In genomic region chr11:119000906-119001305, GRCh38 we compare ENCODE assay signal across 29 cellular contexts. TPM values are rescaled to one million over a fixed set of nuclear protein-coding genes. Genes with fewer than 3 reads are reported as not detected.
DNase-seq lines count a peak whose midpoint lies in the region; FAIRE-seq and TF ChIP-seq lines count a peak whose summit lies in the region.
"Had no signal": no experiment of that assay in that cellular context is flagged by ENCODE, and none has a peak within 500 bp of the region (broad histone marks: within the 10 kb centered on the region; RNA-seq: fewer than 3 reads in every experiment).

No MANE protein-coding gene starts in this region.

- H3K9me3 ChIP-seq in Caco-2, result no peaks in the 10 kb centered on the region
- H3K9me3 ChIP-seq in OCI-LY7 (ENCODE audit: low read length), result no peaks in the 10 kb centered on the region
- no peaks in the 10 kb centered on the region for H3K9me3 ChIP-seq in vagina
- H3K9me3 ChIP-seq: HAP-1, MG63, thyroid gland had no signal

- no peak overlapping the region for H3K4me2 ChIP-seq in OCI-LY7 (ENCODE audit: low read length)

- no peak for TF ChIP-seq POLR2A in vagina (IDR thresholded peaks at IDR 0.05)

- peaks cover 31% of the 10 kb centered on the region; the same call in 1 of the 2 replicates for H3K79me2 ChIP-seq in OCI-LY7 (ENCODE audit: insufficient read depth, low read depth, low read length)
- H3K79me2 ChIP-seq: parathyroid adenoma had no signal

- H3K9me3 Mint-ChIP-seq in Caco-2 (ENCODE audit: unreplicated experiment), result no peaks in the 10 kb centered on the region
- H3K9me3 Mint-ChIP-seq: CD4-positive, CD25-positive, alpha-beta regulatory T cell; natural killer cell; stimulated activated naive B cell treated with anti-CD40 and anti-IgM and Interleukin-4, amounts not matched to agents 10 μg/mL and 1 μg/mL and 100 μg/mL, for 72 hours; T-cell had no signal

- peaks cover 12% of the 10 kb centered on the region for H3K4me1 ChIP-seq in Caco-2
- H3K4me1 ChIP-seq in OCI-LY7 (ENCODE audit: insufficient read depth, low read length, poor library complexity, severe bottlenecking), result peaks cover 17% of the 10 kb centered on the region
- peaks cover 34% of the 10 kb centered on the region for H3K4me1 ChIP-seq in vagina
- H3K4me1 ChIP-seq: parathyroid adenoma had no signal

- no peaks in the 10 kb centered on the region for H3K27me3 Mint-ChIP-seq in Caco-2 (ENCODE audit: insufficient read depth, unreplicated experiment)
- H3K27me3 Mint-ChIP-seq: stimulated activated naive B cell treated with anti-CD40 and anti-IgM and Interleukin-4, amounts not matched to agents 10 μg/mL and 1 μg/mL and 100 μg/mL, for 72 hours; T-cell had no signal

- H3K4me3 ChIP-seq in Caco-2 (ENCODE audit: low read depth, low read length) (no peak overlapping the region), OCI-LY7 (ENCODE audit: low read depth, low read length, poor library complexity, severe bottlenecking) (no peak overlapping the region), epithelial cell of esophagus (ENCODE audit: low read length) (no peak overlapping the region), vagina (no peak overlapping the region)
- H3K4me3 ChIP-seq: HAP-1, MG63, thyroid gland had no signal

- H3K27ac ChIP-seq in OCI-LY7 (ENCODE audit: low read depth, low read length, poor library complexity, severe bottlenecking), result no peak overlapping the region
- H3K27ac ChIP-seq in vagina, result no peak overlapping the region
- H3K27ac ChIP-seq: parathyroid adenoma, thyroid gland had no signal

- no peak for FAIRE-seq in HTR-8/SVneo (lab: Jason Lieb, UNC)
- FAIRE-seq: GM12891, TTC549 had no signal

- CTCF ChIA-PET in Caco-2 (lab: Charles Lee) (interaction anchor here (0.9 kb wide), 1 partner anchor 70 kb away, joined by 3 read pairs; no protein-coding TSS in a partner anchor), OCI-LY7 (lab: Charles Lee; ENCODE audit: unreplicated experiment) (no interaction called here)

- peak overlapping the region; percentile 25 for H3K4me3 Mint-ChIP-seq in Caco-2 (ENCODE audit: unreplicated experiment)
- H3K4me3 Mint-ChIP-seq: stimulated activated naive B cell treated with anti-CD40 and anti-IgM and Interleukin-4, amounts not matched to agents 10 μg/mL and 1 μg/mL and 100 μg/mL, for 72 hours had no signal

- BruUV-seq in Caco-2 (replicated peaks; lab: Mats Ljungman, UMichigan), result no TSS peak
- BruUV-seq in OCI-LY7 (replicated peaks; lab: Mats Ljungman, UMichigan), result TSS peak; percentile 52

- H3K36me3 ChIP-seq in Caco-2 (ENCODE audit: control insufficient read depth, insufficient read depth, low read length), result peaks cover 15% of the 10 kb centered on the region
- H3K36me3 ChIP-seq in OCI-LY7 (ENCODE audit: insufficient read depth, low read length), result peaks cover 67% of the 10 kb centered on the region
- H3K36me3 ChIP-seq in vagina, result peaks cover 0 to 31% of the 10 kb centered on the region in 2 donors

- peaks cover 24% of the 10 kb centered on the region for H3K4me1 Mint-ChIP-seq in Caco-2 (ENCODE audit: low read depth, unreplicated experiment)

- DNase-seq in A172 (ENCODE audit: low spot score) (peak; percentile 36), Caco-2 (no peak), OCI-LY7 (ENCODE audit: low spot score) (no peak), epithelial cell of esophagus (ENCODE audit: low read depth) (peak; percentile 57), vagina (ENCODE audit: extremely low spot score in 2 of 2) (no peak), HTR-8/SVneo (ENCODE audit: insufficient read length, low spot score) (no peak)
- DNase-seq in activated CD4-positive, alpha-beta T cell treated with anti-CD3 and anti-CD28 coated beads, Interleukin-2, amount 50 U/mL, for 1 hour, result no peak
- no peak for DNase-seq in stimulated activated CD4-positive, alpha-beta T cell treated with anti-CD3 and anti-CD28 coated beads, Interleukin-4, amount 100 ng/mL, for 24 hours
- DNase-seq: activated CD4-positive, alpha-beta T cell treated with anti-CD3 and anti-CD28 coated beads for 48 hours; activated gamma-delta T cell treated with Interleukin-2 at 50 U/mL for 16 hours; aorta; CD4-positive, CD25-positive, alpha-beta regulatory T cell; DMS53; mesendoderm; MG63; natural killer cell; NCI-H1436; NCI-H524 treated with DMSO at 0.1 percent for 48 hours; SHP77 treated with DMSO at 0.1 percent for 48 hours; stimulated activated CD4-positive, alpha-beta T cell treated with anti-CD3 and anti-CD28 coated beads, Interleukin-1b, Interleukin-23, amount 100 ng/mL, for 48 hours; stimulated activated naive B cell treated with anti-CD40 and anti-IgM and Interleukin-4, amounts not matched to agents 10 μg/mL and 1 μg/mL and 100 μg/mL, for 72 hours; T-cell; thyroid gland had no signal

- POLR2A ChIA-PET in Caco-2 (lab: Charles Lee), result no interaction called here
- POLR2A ChIA-PET in OCI-LY7 (lab: Charles Lee), result interaction anchor here (0.7 to 1.3 kb wide), 2 partner anchors 18 to 106 kb away, joined by 3 read pairs; partner anchors contain the start of gene C2CD2L

- no peaks in the 10 kb centered on the region for H4K20me1 ChIP-seq in OCI-LY7 (ENCODE audit: insufficient read depth, low read length)

- intact Hi-C loops in Caco-2 (cut with micrococcal nuclease; ENCODE audit: unreplicated experiment) (no loop called here), OCI-LY7 (cut with micrococcal nuclease; ENCODE audit: unreplicated experiment) (no loop called here), vagina (cut with DNase I) (no loop called here)

- H2AFZ ChIP-seq in OCI-LY7 (ENCODE audit: low read length), result no peak overlapping the region
- H2AFZ ChIP-seq: parathyroid adenoma had no signal

- no peak overlapping the region for H3K27ac Mint-ChIP-seq in Caco-2 (ENCODE audit: unreplicated experiment)
- H3K27ac Mint-ChIP-seq: CD4-positive, CD25-positive, alpha-beta regulatory T cell; stimulated activated naive B cell treated with anti-CD40 and anti-IgM and Interleukin-4, amounts not matched to agents 10 μg/mL and 1 μg/mL and 100 μg/mL, for 72 hours; T-cell had no signal

- H3K27me3 ChIP-seq in Caco-2 (replicated peaks; ENCODE audit: control insufficient read depth, insufficient read depth, low read length) (no peaks in the 10 kb centered on the region), vagina (no peaks in the 10 kb centered on the region)
- H3K27me3 ChIP-seq: MG63, thyroid gland had no signal

- H3K9me2 ChIP-seq in OCI-LY7 (ENCODE audit: insufficient read depth, low read length), result no peaks in the 10 kb centered on the region

- H3K36me3 Mint-ChIP-seq in Caco-2 (ENCODE audit: insufficient read depth, unreplicated experiment), result peaks cover 84% of the 10 kb centered on the region
- H3K36me3 Mint-ChIP-seq: natural killer cell had no signal

- TF ChIP-seq CTCF in Caco-2 (IDR thresholded peaks at IDR 0.05; ENCODE audit: insufficient read depth in 1 of 2, low read depth in 1 of 2, low read length in 1 of 2, severe bottlenecking in 1 of 2, unreplicated experiment in 1 of 2), result no peak
- no peak for TF ChIP-seq CTCF in OCI-LY7 (conservative IDR thresholded peaks at IDR 0.05; ENCODE audit: low read length)
- TF ChIP-seq CTCF in epithelial cell of esophagus (IDR thresholded peaks at IDR 0.05; ENCODE audit: insufficient read depth, low read depth, low read length, missing control alignments), result no peak
- no peak for TF ChIP-seq CTCF in vagina (IDR thresholded peaks at IDR 0.05)

RNA-seq across cellular contexts. Expression of gene CENATAC, which starts 3.0 kb away (rescaled TPM):
- total RNA-seq in A172 (2014; rRNA removed; shearing (Covaris generic)), result 24.9 and 45.6 TPM in 2 replicates
- total RNA-seq in Caco-2 (2022) (185 and 194 TPM in 2 replicates), OCI-LY7 (2022) (48.1 and 60.6 TPM in 2 replicates), vagina (49.8 TPM)
- 47.7 and 49.7 TPM in 2 replicates for total RNA-seq in OCI-LY7 (2014; rRNA removed; shearing (Covaris generic))

RNA-seq across cellular contexts. Expression of gene RPS25, which starts 17.2 kb away (rescaled TPM):
- 789 and 797 TPM in 2 replicates for total RNA-seq in A172 (2014; rRNA removed; shearing (Covaris generic))
- total RNA-seq in Caco-2 (2022), result 1,811 and 1,967 TPM in 2 replicates
- total RNA-seq in OCI-LY7 (2014; rRNA removed; shearing (Covaris generic)), result 1,395 and 1,541 TPM in 2 replicates
- total RNA-seq in OCI-LY7 (2022), result 1,648 and 1,680 TPM in 2 replicates
- 1,843 TPM for total RNA-seq in vagina

RNA-seq across cellular contexts. Expression of gene TRAPPC4, which starts 17.7 kb away (rescaled TPM):
- total RNA-seq in A172 (2014; rRNA removed; shearing (Covaris generic)), result 57.9 and 83.5 TPM in 2 replicates
- total RNA-seq in Caco-2 (2022) (118 and 126 TPM in 2 replicates), OCI-LY7 (2022) (58.0 and 58.5 TPM in 2 replicates), vagina (40.0 TPM)
- total RNA-seq in OCI-LY7 (2014; rRNA removed; shearing (Covaris generic)), result 49.3 and 64.3 TPM in 2 replicates

RNA-seq across cellular contexts. Expression of gene FOXR1, which starts 29.3 kb away (rescaled TPM):
- not detected in 2 replicates for total RNA-seq in A172 (2014; rRNA removed; shearing (Covaris generic))
- total RNA-seq in Caco-2 (2022) (not detected in 2 replicates), OCI-LY7 (2022) (not detected in 2 replicates), vagina (not detected)
- total RNA-seq in OCI-LY7 (2014; rRNA removed; shearing (Covaris generic)), result not detected in 2 replicates
- total RNA-seq: aorta; CD4-positive, CD25-positive, alpha-beta regulatory T cell; esophagus mucosa; kidney epithelial cell; natural killer cell; T-cell; thyroid gland had no signal

RNA-seq across cellular contexts. Expression of gene SLC37A4, which starts 29.8 kb away (rescaled TPM):
- 5.0 and 7.5 TPM in 2 replicates for total RNA-seq in A172 (2014; rRNA removed; shearing (Covaris generic))
- total RNA-seq in Caco-2 (2022) (97.8 and 108 TPM in 2 replicates), OCI-LY7 (2022) (16.6 and 20.5 TPM in 2 replicates), vagina (16.0 TPM)
- total RNA-seq in OCI-LY7 (2014; rRNA removed; shearing (Covaris generic)), result 14.5 and 14.8 TPM in 2 replicates

Comparison
In these comparisons a context has a peak if more than half of its experiments do, and no peak if none do; other contexts are left out.
1. DNase-seq: peak in A172 (single experiment) and epithelial cell of esophagus (single experiment); none in Caco-2 (0 of 2), OCI-LY7 (single experiment), vagina (0 of 2), activated CD4-positive, alpha-beta T cell treated with anti-CD3 and anti-CD28 coated beads, Interleukin-2, amount 50 U/mL, for 1 hour (single experiment), stimulated activated CD4-positive, alpha-beta T cell treated with anti-CD3 and anti-CD28 coated beads, Interleukin-4, amount 100 ng/mL, for 24 hours (single experiment) and HTR-8/SVneo (single experiment).